33 cellular contexts compared by ENCODE assay signal in the genomic region with DNA sequence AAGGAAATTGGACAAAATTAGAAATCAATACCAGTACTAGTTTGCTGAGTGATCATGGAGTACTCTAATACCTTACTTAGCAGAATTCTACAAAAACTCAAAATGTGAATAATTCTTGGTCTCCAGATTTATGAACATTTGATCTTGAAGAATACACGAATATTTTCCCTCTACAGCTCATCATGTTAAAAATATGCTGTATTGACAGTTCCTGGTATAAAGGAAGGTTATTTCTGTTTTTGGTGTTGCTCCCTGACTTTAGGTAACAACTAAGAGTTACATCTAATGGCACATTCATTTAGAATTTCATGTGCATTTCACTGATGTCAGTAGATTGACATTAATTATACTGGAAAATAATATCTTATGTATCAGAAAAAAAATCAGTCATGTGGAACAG.
"Had no signal": no experiment of that assay in that cellular context is flagged by ENCODE, and none has a peak within 500 bp of the region (broad histone marks: within the 10 kb centered on the region; RNA-seq: fewer than 3 reads in every experiment).

No MANE protein-coding gene starts in this region.

- H3K27ac ChIP-seq: adrenal gland, ascending aorta, body of pancreas, brain microvascular endothelial cell, breast epithelium, cardiac muscle cell had no signal

- H3K27me3 ChIP-seq: adrenal gland, ascending aorta, body of pancreas, brain microvascular endothelial cell, breast epithelium, cardiac muscle cell had no signal

- H3K36me3 ChIP-seq: adrenal gland, ascending aorta, brain microvascular endothelial cell, breast epithelium, cardiac muscle cell had no signal

- FAIRE-seq: astrocyte, bronchial epithelial cell had no signal

- ATAC-seq: activated naive CD4-positive, alpha-beta T cell treated with anti-CD3 and anti-CD28 coated beads, Interleukin-2, amount 50 U/mL, for 72 hours; activated naive CD8-positive, alpha-beta T cell treated with anti-CD3 and anti-CD28 coated beads, Interleukin-2, amount 50 U/mL, for 24 hours; activated T-cell treated with anti-CD3 and anti-CD28 coated beads, Interleukin-2, amount 50 U/mL, for 4 hours; activated T-cell treated with anti-CD3 and anti-CD28 coated beads, Interleukin-2, amount 50 U/mL, for 72 hours; activated T-helper 17 cell treated with anti-CD3 and anti-CD28 coated beads, Interleukin-2, amount 50 U/mL, for 72 hours; body of pancreas had no signal

- H3K9me3 ChIP-seq: adrenal gland, ascending aorta, body of pancreas, breast epithelium had no signal

- H3K4me3 ChIP-seq: adrenal gland, ascending aorta, body of pancreas, breast epithelium, cardiac muscle cell had no signal

- DNase-seq: activated effector memory CD4-positive, alpha-beta T cell treated with anti-CD3 and anti-CD28 coated beads, Interleukin-2, amount 50 U/mL, for 16 hours; activated effector memory CD4-positive, alpha-beta T cell treated with Interleukin-2 at 50 U/mL for 16 hours; activated gamma-delta T cell; activated gamma-delta T cell treated with Interleukin-2 at 50 U/mL for 16 hours; activated naive CD4-positive, alpha-beta T cell treated with anti-CD3 and anti-CD28 coated beads for 36 hours; activated naive CD4-positive, alpha-beta T cell treated with anti-CD3 and anti-CD28 coated beads, Interleukin-2, amount 10 ng/mL, durations not matched to agents 7 days and 5 days; activated naive CD4-positive, alpha-beta T cell treated with anti-CD3 and anti-CD28 coated beads, Interleukin-2, amount 50 U/mL, for 16 hours; activated naive CD4-positive, alpha-beta T cell treated with Interleukin-2 at 50 U/mL for 16 hours; activated naive CD8-positive, alpha-beta T cell treated with anti-CD3 and anti-CD28 coated beads for 36 hours; activated naive CD8-positive, alpha-beta T cell treated with anti-CD3 and anti-CD28 coated beads, Interleukin-2, amount 10 ng/mL, durations not matched to agents 7 days and 5 days; activated naive CD8-positive, alpha-beta T cell treated with anti-CD3 and anti-CD28 coated beads, Interleukin-2, amount 50 U/mL, for 24 hours; activated T-cell treated with anti-CD3 and anti-CD28 coated beads, Interleukin-2, amount 50 U/mL, for 1 hour; activated T-cell treated with anti-CD3 and anti-CD28 coated beads, Interleukin-2, amount 50 U/mL, for 24 hours; activated T-cell treated with anti-CD3 and anti-CD28 coated beads, Interleukin-2, amount 50 U/mL, for 4 hours; activated T-cell treated with anti-CD3 and anti-CD28 coated beads, Interleukin-2, amount 50 U/mL, for 48 hours; activated T-cell treated with anti-CD3 and anti-CD28 coated beads, Interleukin-2, amount 50 U/mL, for 72 hours; adrenal gland; amniotic stem cell; amygdala; anterior cingulate cortex; aorta; body of pancreas; brain microvascular endothelial cell; caudate nucleus; central memory CD4-positive, alpha-beta T cell; cerebellar nuclear complex had no signal

- H3K4me1 ChIP-seq: adrenal gland, ascending aorta, body of pancreas, breast epithelium had no signal
